ENCODE assay signal across 2 cellular contexts in the genomic region with DNA sequence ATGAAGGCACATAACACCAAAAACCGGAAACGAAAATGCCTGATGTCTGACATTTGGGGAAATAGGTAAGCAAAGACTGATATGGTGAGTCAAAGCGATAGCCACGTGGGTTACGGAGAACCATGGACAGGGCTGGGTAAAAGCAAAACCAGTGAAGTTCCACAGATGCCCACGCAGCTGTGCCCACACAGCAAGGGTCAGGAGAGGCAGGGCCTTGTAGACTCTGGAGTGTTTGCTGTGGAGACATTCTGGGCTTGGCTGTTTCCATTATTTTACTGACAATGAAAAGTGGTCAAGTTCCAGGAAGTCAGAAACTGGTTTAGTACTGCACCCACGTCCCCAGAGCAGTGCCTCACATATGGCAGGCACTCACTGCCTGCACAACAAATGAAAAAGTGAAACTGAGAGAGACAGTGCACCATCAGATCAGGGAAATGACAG.
TF ChIP-seq lines count a peak whose summit lies in the region.

No MANE protein-coding gene starts in this region.

TF ChIP-seq in HepG2, 621 proteins besides CTCF, POLR2A, EP300 and RAD21 (continued from another document):
- TF ChIP-seq, protein P1, sequence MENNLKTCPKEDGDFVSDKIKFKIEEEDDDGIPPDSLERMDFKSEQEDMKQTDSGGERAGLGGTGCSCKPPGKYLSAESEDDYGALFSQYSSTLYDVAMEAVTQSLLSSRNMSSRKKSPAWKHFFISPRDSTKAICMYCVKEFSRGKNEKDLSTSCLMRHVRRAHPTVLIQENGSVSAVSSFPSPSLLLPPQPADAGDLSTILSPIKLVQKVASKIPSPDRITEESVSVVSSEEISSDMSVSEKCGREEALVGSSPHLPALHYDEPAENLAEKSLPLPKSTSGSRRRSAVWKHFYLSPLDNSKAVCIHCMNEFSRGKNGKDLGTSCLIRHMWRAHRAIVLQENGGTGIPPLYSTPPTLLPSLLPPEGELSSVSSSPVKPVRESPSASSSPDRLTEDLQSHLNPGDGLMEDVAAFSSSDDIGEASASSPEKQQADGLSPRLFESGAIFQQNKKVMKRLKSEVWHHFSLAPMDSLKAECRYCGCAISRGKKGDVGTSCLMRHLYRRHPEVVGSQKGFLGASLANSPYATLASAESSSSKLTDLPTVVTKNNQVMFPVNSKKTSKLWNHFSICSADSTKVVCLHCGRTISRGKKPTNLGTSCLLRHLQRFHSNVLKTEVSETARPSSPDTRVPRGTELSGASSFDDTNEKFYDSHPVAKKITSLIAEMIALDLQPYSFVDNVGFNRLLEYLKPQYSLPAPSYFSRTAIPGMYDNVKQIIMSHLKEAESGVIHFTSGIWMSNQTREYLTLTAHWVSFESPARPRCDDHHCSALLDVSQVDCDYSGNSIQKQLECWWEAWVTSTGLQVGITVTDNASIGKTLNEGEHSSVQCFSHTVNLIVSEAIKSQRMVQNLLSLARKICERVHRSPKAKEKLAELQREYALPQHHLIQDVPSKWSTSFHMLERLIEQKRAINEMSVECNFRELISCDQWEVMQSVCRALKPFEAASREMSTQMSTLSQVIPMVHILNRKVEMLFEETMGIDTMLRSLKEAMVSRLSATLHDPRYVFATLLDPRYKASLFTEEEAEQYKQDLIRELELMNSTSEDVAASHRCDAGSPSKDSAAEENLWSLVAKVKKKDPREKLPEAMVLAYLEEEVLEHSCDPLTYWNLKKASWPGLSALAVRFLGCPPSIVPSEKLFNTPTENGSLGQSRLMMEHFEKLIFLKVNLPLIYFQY (CRISPR knock-in tag; IDR thresholded peaks at IDR 0.05; ENCODE audit: borderline replicate concordance): no peak
- no peak for TF ChIP-seq RBAK (CRISPR knock-in tag; IDR thresholded peaks at IDR 0.05)
- TF ChIP-seq, protein P2, sequence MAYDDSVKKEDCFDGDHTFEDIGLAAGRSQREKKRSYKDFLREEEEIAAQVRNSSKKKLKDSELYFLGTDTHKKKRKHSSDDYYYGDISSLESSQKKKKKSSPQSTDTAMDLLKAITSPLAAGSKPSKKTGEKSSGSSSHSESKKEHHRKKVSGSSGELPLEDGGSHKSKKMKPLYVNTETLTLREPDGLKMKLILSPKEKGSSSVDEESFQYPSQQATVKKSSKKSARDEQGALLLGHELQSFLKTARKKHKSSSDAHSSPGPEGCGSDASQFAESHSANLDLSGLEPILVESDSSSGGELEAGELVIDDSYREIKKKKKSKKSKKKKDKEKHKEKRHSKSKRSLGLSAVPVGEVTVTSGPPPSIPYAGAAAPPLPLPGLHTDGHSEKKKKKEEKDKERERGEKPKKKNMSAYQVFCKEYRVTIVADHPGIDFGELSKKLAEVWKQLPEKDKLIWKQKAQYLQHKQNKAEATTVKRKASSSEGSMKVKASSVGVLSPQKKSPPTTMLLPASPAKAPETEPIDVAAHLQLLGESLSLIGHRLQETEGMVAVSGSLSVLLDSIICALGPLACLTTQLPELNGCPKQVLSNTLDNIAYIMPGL (CRISPR knock-in tag; IDR thresholded peaks at IDR 0.05; ENCODE audit: borderline replicate concordance in 1 of 2, low read depth in 1 of 2): no peak
- TF ChIP-seq SAP130 (CRISPR knock-in tag; IDR thresholded peaks at IDR 0.05; ENCODE audit: low read depth): no peak
- TF ChIP-seq AGO1 (IDR thresholded peaks at IDR 0.05; ENCODE audit: low read depth, low read length, poor library complexity, severe bottlenecking): no peak
- no peak for TF ChIP-seq AHR (CRISPR knock-in tag; IDR thresholded peaks at IDR 0.05)
- TF ChIP-seq REL (CRISPR knock-in tag; conservative IDR thresholded peaks at IDR 0.05): no peak
- TF ChIP-seq KLF16 (CRISPR knock-in tag; IDR thresholded peaks at IDR 0.05): no peak
- no peak for TF ChIP-seq NR1H2 (CRISPR knock-in tag; IDR thresholded peaks at IDR 0.05; ENCODE audit: borderline replicate concordance, low read depth)
- TF ChIP-seq ZZZ3 (CRISPR knock-in tag; IDR thresholded peaks at IDR 0.05; ENCODE audit: borderline replicate concordance): no peak
- TF ChIP-seq ZSCAN25 (CRISPR knock-in tag; IDR thresholded peaks at IDR 0.05): no peak
- TF ChIP-seq MAZ (IDR thresholded peaks at IDR 0.05; ENCODE audit: borderline replicate concordance, low read depth, low read length): no peak
- no peak for TF ChIP-seq MAZ (CRISPR knock-in tag; IDR thresholded peaks at IDR 0.05; ENCODE audit: low read depth)
- TF ChIP-seq ZNF264 (CRISPR knock-in tag; IDR thresholded peaks at IDR 0.05): no peak
TF ChIP-seq in HepG2: peak in this region for 0.

TF ChIP-seq in GM23338, 12 proteins besides CTCF, POLR2A, EP300 and RAD21 (continued from another document):
- TF ChIP-seq, protein P3, sequence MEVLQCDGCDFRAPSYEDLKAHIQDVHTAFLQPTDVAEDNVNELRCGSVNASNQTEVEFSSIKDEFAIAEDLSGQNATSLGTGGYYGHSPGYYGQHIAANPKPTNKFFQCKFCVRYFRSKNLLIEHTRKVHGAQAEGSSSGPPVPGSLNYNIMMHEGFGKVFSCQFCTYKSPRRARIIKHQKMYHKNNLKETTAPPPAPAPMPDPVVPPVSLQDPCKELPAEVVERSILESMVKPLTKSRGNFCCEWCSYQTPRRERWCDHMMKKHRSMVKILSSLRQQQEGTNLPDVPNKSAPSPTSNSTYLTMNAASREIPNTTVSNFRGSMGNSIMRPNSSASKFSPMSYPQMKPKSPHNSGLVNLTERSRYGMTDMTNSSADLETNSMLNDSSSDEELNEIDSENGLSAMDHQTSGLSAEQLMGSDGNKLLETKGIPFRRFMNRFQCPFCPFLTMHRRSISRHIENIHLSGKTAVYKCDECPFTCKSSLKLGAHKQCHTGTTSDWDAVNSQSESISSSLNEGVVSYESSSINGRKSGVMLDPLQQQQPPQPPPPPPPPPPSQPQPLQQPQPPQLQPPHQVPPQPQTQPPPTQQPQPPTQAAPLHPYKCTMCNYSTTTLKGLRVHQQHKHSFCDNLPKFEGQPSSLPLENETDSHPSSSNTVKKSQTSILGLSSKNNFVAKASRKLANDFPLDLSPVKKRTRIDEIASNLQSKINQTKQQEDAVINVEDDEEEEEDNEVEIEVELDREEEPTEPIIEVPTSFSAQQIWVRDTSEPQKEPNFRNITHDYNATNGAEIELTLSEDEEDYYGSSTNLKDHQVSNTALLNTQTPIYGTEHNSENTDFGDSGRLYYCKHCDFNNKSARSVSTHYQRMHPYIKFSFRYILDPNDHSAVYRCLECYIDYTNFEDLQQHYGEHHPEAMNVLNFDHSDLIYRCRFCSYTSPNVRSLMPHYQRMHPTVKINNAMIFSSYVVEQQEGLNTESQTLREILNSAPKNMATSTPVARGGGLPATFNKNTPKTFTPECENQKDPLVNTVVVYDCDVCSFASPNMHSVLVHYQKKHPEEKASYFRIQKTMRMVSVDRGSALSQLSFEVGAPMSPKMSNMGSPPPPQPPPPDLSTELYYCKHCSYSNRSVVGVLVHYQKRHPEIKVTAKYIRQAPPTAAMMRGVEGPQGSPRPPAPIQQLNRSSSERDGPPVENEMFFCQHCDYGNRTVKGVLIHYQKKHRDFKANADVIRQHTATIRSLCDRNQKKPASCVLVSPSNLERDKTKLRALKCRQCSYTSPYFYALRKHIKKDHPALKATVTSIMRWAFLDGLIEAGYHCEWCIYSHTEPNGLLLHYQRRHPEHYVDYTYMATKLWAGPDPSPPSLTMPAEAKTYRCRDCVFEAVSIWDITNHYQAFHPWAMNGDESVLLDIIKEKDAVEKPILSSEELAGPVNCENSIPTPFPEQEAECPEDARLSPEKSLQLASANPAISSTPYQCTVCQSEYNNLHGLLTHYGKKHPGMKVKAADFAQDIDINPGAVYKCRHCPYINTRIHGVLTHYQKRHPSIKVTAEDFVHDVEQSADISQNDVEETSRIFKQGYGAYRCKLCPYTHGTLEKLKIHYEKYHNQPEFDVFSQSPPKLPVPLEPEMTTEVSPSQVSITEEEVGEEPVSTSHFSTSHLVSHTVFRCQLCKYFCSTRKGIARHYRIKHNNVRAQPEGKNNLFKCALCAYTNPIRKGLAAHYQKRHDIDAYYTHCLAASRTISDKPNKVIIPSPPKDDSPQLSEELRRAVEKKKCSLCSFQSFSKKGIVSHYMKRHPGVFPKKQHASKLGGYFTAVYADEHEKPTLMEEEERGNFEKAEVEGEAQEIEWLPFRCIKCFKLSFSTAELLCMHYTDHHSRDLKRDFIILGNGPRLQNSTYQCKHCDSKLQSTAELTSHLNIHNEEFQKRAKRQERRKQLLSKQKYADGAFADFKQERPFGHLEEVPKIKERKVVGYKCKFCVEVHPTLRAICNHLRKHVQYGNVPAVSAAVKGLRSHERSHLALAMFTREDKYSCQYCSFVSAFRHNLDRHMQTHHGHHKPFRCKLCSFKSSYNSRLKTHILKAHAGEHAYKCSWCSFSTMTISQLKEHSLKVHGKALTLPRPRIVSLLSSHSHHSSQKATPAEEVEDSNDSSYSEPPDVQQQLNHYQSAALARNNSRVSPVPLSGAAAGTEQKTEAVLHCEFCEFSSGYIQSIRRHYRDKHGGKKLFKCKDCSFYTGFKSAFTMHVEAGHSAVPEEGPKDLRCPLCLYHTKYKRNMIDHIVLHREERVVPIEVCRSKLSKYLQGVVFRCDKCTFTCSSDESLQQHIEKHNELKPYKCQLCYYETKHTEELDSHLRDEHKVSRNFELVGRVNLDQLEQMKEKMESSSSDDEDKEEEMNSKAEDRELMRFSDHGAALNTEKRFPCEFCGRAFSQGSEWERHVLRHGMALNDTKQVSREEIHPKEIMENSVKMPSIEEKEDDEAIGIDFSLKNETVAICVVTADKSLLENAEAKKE (CRISPR knock-in tag; IDR thresholded peaks at IDR 0.05): no peak
- TF ChIP-seq ZNF114 (CRISPR knock-in tag; IDR thresholded peaks at IDR 0.05) (no peak), JUNB (IDR thresholded peaks at IDR 0.05; ENCODE audit: unreplicated experiment) (no peak), CREB1 (CRISPR knock-in tag; IDR thresholded peaks at IDR 0.05; ENCODE audit: low read depth) (no peak), EZH2phosphoT487 (IDR thresholded peaks at IDR 0.05; ENCODE audit: unreplicated experiment) (no peak), ZNF331 (CRISPR knock-in tag; IDR thresholded peaks at IDR 0.05; ENCODE audit: low read depth) (no peak), NANOG (IDR thresholded peaks at IDR 0.05; ENCODE audit: borderline replicate concordance) (no peak), EZH2 (IDR thresholded peaks at IDR 0.05; ENCODE audit: low read depth, unreplicated experiment) (no peak), POLR2AphosphoS5 (IDR thresholded peaks at IDR 0.05; ENCODE audit: low read depth) (no peak), STAT1 (IDR thresholded peaks at IDR 0.05; ENCODE audit: unreplicated experiment) (no peak)
- TF ChIP-seq, protein P4, sequence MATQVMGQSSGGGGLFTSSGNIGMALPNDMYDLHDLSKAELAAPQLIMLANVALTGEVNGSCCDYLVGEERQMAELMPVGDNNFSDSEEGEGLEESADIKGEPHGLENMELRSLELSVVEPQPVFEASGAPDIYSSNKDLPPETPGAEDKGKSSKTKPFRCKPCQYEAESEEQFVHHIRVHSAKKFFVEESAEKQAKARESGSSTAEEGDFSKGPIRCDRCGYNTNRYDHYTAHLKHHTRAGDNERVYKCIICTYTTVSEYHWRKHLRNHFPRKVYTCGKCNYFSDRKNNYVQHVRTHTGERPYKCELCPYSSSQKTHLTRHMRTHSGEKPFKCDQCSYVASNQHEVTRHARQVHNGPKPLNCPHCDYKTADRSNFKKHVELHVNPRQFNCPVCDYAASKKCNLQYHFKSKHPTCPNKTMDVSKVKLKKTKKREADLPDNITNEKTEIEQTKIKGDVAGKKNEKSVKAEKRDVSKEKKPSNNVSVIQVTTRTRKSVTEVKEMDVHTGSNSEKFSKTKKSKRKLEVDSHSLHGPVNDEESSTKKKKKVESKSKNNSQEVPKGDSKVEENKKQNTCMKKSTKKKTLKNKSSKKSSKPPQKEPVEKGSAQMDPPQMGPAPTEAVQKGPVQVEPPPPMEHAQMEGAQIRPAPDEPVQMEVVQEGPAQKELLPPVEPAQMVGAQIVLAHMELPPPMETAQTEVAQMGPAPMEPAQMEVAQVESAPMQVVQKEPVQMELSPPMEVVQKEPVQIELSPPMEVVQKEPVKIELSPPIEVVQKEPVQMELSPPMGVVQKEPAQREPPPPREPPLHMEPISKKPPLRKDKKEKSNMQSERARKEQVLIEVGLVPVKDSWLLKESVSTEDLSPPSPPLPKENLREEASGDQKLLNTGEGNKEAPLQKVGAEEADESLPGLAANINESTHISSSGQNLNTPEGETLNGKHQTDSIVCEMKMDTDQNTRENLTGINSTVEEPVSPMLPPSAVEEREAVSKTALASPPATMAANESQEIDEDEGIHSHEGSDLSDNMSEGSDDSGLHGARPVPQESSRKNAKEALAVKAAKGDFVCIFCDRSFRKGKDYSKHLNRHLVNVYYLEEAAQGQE (IDR thresholded peaks at IDR 0.05; ENCODE audit: unreplicated experiment): no peak
